In the genomic region with DNA sequence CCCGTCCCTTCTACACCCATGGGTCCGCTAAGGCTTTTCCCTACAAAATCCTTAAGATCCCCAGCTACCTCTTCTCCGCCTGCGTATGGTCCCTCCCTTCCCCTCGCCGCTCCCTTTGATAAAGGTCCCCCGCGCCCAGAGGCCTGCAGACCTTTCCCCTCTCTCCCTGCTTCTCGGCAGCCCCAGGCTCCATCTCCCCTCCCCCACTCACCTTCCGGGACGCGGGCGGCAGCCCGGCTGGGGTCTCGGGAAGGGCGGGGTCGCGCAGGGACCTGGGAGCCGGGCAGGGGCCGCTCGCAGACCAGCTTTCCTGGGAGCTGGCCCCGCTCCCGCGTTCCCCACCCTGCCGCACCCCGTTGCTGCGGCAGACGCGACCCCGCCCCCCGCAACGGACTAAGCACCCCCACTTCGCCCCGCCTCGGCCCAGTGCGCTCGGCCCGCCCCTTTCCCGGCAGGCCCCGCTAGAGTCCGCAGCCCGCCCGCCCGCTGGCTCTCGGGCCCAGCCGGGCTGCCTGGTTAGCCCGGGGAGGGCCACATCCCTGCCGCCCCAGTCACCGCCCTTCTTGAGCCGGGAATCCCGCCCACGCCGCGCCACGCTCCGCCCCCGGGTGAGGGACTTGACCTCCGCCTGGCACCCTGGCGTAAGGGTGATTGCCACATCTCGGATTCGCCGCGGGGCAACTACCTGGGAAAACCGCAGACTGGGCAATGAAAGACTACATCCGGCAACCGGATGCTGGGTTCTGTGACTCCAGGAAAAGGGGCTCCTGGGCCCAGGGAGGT, we compare ENCODE assay signal across 8 cellular contexts. TPM values are rescaled to one million over a fixed set of nuclear protein-coding genes. Genes with fewer than 3 reads are reported as not detected.
DNase-seq lines count a peak whose midpoint lies in the region; ATAC-seq and TF ChIP-seq lines count a peak whose summit lies in the region.

A gene with protein sequence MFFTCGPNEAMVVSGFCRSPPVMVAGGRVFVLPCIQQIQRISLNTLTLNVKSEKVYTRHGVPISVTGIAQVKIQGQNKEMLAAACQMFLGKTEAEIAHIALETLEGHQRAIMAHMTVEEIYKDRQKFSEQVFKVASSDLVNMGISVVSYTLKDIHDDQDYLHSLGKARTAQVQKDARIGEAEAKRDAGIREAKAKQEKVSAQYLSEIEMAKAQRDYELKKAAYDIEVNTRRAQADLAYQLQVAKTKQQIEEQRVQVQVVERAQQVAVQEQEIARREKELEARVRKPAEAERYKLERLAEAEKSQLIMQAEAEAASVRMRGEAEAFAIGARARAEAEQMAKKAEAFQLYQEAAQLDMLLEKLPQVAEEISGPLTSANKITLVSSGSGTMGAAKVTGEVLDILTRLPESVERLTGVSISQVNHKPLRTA (minus strand): TSS at position 372 of the 783 bp plus-strand sequence. CDS start 498 bp downstream, outside the sequence.

- TF ChIP-seq CTCF in RWPE1 (conservative IDR thresholded peaks at IDR 0.05; ENCODE audit: low read depth) = no peak
- no peak for TF ChIP-seq CTCF in fibroblast of lung (conservative IDR thresholded peaks at IDR 0.05 in 1 of 2, IDR thresholded peaks at IDR 0.05 in 1 of 2; ENCODE audit: low read depth in 1 of 2, low read length in 2 of 2)

- no peaks in the 10 kb centered on the region for H3K9me3 Mint-ChIP-seq in activated T-helper 17 cell treated with anti-CD3 and anti-CD28 coated beads, Interleukin-2, amount 50 U/mL, for 72 hours
- no peaks in the 10 kb centered on the region for H3K9me3 Mint-ChIP-seq in naive thymus-derived CD8-positive, alpha-beta T cell
- no peaks in the 10 kb centered on the region for H3K9me3 Mint-ChIP-seq in stimulated activated naive B cell treated with anti-CD40 and anti-IgM and Interleukin-4, amounts not matched to agents 10 μg/mL and 1 μg/mL and 100 μg/mL, for 72 hours

- H3K4me1 ChIP-seq in fibroblast of lung (ENCODE audit: control insufficient read depth, extremely low read depth, insufficient read depth, low read length) = peaks cover 13% of the 10 kb centered on the region

- H3K36me3 ChIP-seq in KOPT-K1 (ENCODE audit: insufficient read depth, low read length) (peaks cover 27% of the 10 kb centered on the region), fibroblast of lung (ENCODE audit: control insufficient read depth, insufficient read depth, low read length) (peaks cover 15% of the 10 kb centered on the region)

- no peaks in the 10 kb centered on the region for H4K20me1 ChIP-seq in fibroblast of lung (ENCODE audit: control insufficient read depth, extremely low read depth, insufficient read depth, low read length)

- no peaks in the 10 kb centered on the region for H3K27me3 ChIP-seq in fibroblast of lung (ENCODE audit: control insufficient read depth, insufficient read depth, low read length)

- ATAC-seq in GM21619 (IDR thresholded peaks at IDR 0.05; ENCODE audit: unreplicated experiment) = peak; percentile 65
- peak; percentile 77 for ATAC-seq in activated T-helper 17 cell treated with anti-CD3 and anti-CD28 coated beads, Interleukin-2, amount 50 U/mL, for 72 hours (replicated peaks)
- peak; percentile 49 to 54 for ATAC-seq in naive thymus-derived CD8-positive, alpha-beta T cell
- ATAC-seq in stimulated activated naive B cell treated with anti-CD40 and anti-IgM and Interleukin-4, amounts not matched to agents 10 μg/mL and 1 μg/mL and 100 μg/mL, for 72 hours (replicated peaks) = peak; percentile 77 to 79

- H3K9ac ChIP-seq in fibroblast of lung (ENCODE audit: insufficient read depth, low read length) = peak within 1 kb of the TSS; percentile 96

- H3K27me3 Mint-ChIP-seq in activated T-helper 17 cell treated with anti-CD3 and anti-CD28 coated beads, Interleukin-2, amount 50 U/mL, for 72 hours = no peaks in the 10 kb centered on the region
- no peaks in the 10 kb centered on the region for H3K27me3 Mint-ChIP-seq in naive thymus-derived CD8-positive, alpha-beta T cell
- no peaks in the 10 kb centered on the region for H3K27me3 Mint-ChIP-seq in stimulated activated naive B cell treated with anti-CD40 and anti-IgM and Interleukin-4, amounts not matched to agents 10 μg/mL and 1 μg/mL and 100 μg/mL, for 72 hours

- H3K27ac ChIP-seq in KOPT-K1 (ENCODE audit: low read depth, low read length, poor library complexity, severe bottlenecking) (peak within 1 kb of the TSS; percentile 73), RWPE1 (peak within 1 kb of the TSS; percentile 94), fibroblast of lung (ENCODE audit: insufficient read depth, low read length) (peak within 1 kb of the TSS; percentile 95)

- H3K4me2 ChIP-seq in fibroblast of lung (ENCODE audit: extremely low read depth, insufficient read depth, low read length) = peak within 1 kb of the TSS; percentile 96

- CTCF ChIA-PET in RWPE1 (lab: Yijun Ruan, JAX) = interaction anchor here (0.6 to 1.5 kb wide), 5 partner anchors 12 to 134 kb away, joined by 3 to 7 read pairs (median 4); no protein-coding TSS in a partner anchor

- H3K9me3 ChIP-seq in KOPT-K1 (ENCODE audit: insufficient read depth, low read length, poor library complexity, severe bottlenecking) = no peaks in the 10 kb centered on the region
- H3K9me3 ChIP-seq in fibroblast of lung (ENCODE audit: control insufficient read depth, insufficient read depth, low read depth, low read length) = no peaks in the 10 kb centered on the region

- POLR2A ChIA-PET in RWPE1 (lab: Yijun Ruan, JAX; ENCODE audit: low non-redundant PET) = interaction anchor here (0.7 to 1.8 kb wide), 5 partner anchors 10 to 78 kb away, joined by 3 to 8 read pairs (median 4); no protein-coding TSS in a partner anchor
- POLR2A ChIA-PET in naive thymus-derived CD8-positive, alpha-beta T cell (lab: Charles Lee) = interaction anchor here (0.7 to 2.3 kb wide), 12 partner anchors 9 to 142 kb away, joined by 3 to 10 read pairs (median 6); a partner anchor contains a TSS

- H3K27ac Mint-ChIP-seq in activated T-helper 17 cell treated with anti-CD3 and anti-CD28 coated beads, Interleukin-2, amount 50 U/mL, for 72 hours = peak within 1 kb of the TSS; percentile 95
- H3K27ac Mint-ChIP-seq in naive thymus-derived CD8-positive, alpha-beta T cell = peak within 1 kb of the TSS; percentile 89 to 96 (median 92)
- peak within 1 kb of the TSS; percentile 85 for H3K27ac Mint-ChIP-seq in stimulated activated naive B cell treated with anti-CD40 and anti-IgM and Interleukin-4, amounts not matched to agents 10 μg/mL and 1 μg/mL and 100 μg/mL, for 72 hours

- H3K4me3 ChIP-seq in fibroblast of lung (replicated peaks in 1 of 4; ENCODE audit: control extremely low read depth in 1 of 4, insufficient read depth in 1 of 4, low read depth in 3 of 4, low read length in 4 of 4) = peak within 1 kb of the TSS; percentile 79 to 97 (median 92)

- peaks cover 56% of the 10 kb centered on the region for H3K79me2 ChIP-seq in fibroblast of lung (ENCODE audit: control insufficient read depth, insufficient read depth, low read length)

- no peak within 1 kb of the TSS for H2AFZ ChIP-seq in fibroblast of lung (ENCODE audit: low read length)

- peaks cover 75% of the 10 kb centered on the region for H3K36me3 Mint-ChIP-seq in activated T-helper 17 cell treated with anti-CD3 and anti-CD28 coated beads, Interleukin-2, amount 50 U/mL, for 72 hours (ENCODE audit: low read depth)
- H3K36me3 Mint-ChIP-seq in naive thymus-derived CD8-positive, alpha-beta T cell = peaks cover 0 to 26% (median 8%) of the 10 kb centered on the region in 3 donors
- peaks cover 26 to 44% of the 10 kb centered on the region in 2 donors for H3K36me3 Mint-ChIP-seq in stimulated activated naive B cell treated with anti-CD40 and anti-IgM and Interleukin-4, amounts not matched to agents 10 μg/mL and 1 μg/mL and 100 μg/mL, for 72 hours

- DNase-seq in DMS153 (lab: John Stamatoyannopoulos, UW) (peak; percentile 90), RWPE1 (ENCODE audit: low spot score) (peak; percentile 95), fibroblast of lung (ENCODE audit: low read depth in 2 of 2) (peak; percentile 96 to 97)
- peak in 9 of 10 donors; percentile 51 to 83 (median 67) for DNase-seq in naive thymus-derived CD8-positive, alpha-beta T cell
- peak; percentile 89 for DNase-seq in stimulated activated naive B cell treated with anti-CD40 and anti-IgM and Interleukin-4, amounts not matched to agents 10 μg/mL and 1 μg/mL and 100 μg/mL, for 72 hours

- H3K4me3 Mint-ChIP-seq in activated T-helper 17 cell treated with anti-CD3 and anti-CD28 coated beads, Interleukin-2, amount 50 U/mL, for 72 hours = peak within 1 kb of the TSS; percentile 86
- peak within 1 kb of the TSS; percentile 88 to 97 (median 94) for H3K4me3 Mint-ChIP-seq in naive thymus-derived CD8-positive, alpha-beta T cell
- H3K4me3 Mint-ChIP-seq in stimulated activated naive B cell treated with anti-CD40 and anti-IgM and Interleukin-4, amounts not matched to agents 10 μg/mL and 1 μg/mL and 100 μg/mL, for 72 hours = peak within 1 kb of the TSS; percentile 84 to 92

- H3K4me1 Mint-ChIP-seq in activated T-helper 17 cell treated with anti-CD3 and anti-CD28 coated beads, Interleukin-2, amount 50 U/mL, for 72 hours = peaks cover 40% of the 10 kb centered on the region
- peaks cover 42 to 75% (median 67%) of the 10 kb centered on the region in 4 donors for H3K4me1 Mint-ChIP-seq in naive thymus-derived CD8-positive, alpha-beta T cell
- H3K4me1 Mint-ChIP-seq in stimulated activated naive B cell treated with anti-CD40 and anti-IgM and Interleukin-4, amounts not matched to agents 10 μg/mL and 1 μg/mL and 100 μg/mL, for 72 hours = peaks cover 33 to 52% of the 10 kb centered on the region in 2 donors

RNA-seq across cellular contexts. Expression of the gene that starts here (rescaled TPM):
- total RNA-seq in activated T-helper 17 cell treated with anti-CD3 and anti-CD28 coated beads, Interleukin-2, amount 50 U/mL, for 72 hours = 100 to 1,000 TPM; 152 to 161 TPM
- total RNA-seq in fibroblast of lung = 136 and 180 TPM in 2 replicates
- polyA plus RNA-seq in fibroblast of lung = 301 TPM in 2 replicates
- 219 and 223 TPM in 2 replicates for polyA plus RNA-seq in fibroblast of lung (2012)
- polyA minus RNA-seq in fibroblast of lung (ENCODE audit: low replicate concordance) = 145 and 206 TPM in 2 replicates
- total RNA-seq in naive thymus-derived CD8-positive, alpha-beta T cell = 10 to 100 TPM; 74.1 to 79.8 TPM
- polyA plus RNA-seq in naive thymus-derived CD8-positive, alpha-beta T cell = 10 to 100 TPM; 76.0 to 98.4 (median 78.4) TPM

Comparison
In these comparisons a context has a peak if more than half of its experiments do, and no peak if none do; other contexts are left out.
1. Peak in every context shown above with its lines: DNase-seq, ATAC-seq, H3K4me3 ChIP-seq and H3K27ac ChIP-seq.